Comparison of ENCODE assay signal across 24 cellular contexts in the genomic region with DNA sequence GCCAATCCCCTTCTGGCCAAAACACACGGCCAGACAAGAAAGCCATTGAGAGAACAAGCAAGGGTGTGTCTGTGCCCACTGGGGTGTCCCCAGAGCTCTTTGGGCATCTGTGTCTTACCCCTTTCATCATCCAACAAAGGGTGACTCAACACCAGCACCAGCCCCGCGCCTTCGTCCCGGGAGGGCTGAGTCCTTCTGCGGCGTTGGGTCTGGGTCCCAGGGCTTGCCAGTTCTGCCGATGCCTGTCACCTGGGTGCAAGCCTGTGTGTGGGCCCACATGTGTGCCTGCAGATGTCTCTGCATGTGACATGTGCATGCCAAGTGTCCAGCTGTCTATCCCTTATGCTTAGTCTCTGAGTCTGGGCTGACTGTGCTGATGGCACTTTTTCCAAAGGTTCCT. TPM values are rescaled to one million over a fixed set of nuclear protein-coding genes. Genes with fewer than 3 reads are reported as not detected.
DNase-seq lines count a peak whose midpoint lies in the region; ATAC-seq and TF ChIP-seq lines count a peak whose summit lies in the region.
"Had no signal": no experiment of that assay in that cellular context is flagged by ENCODE, and none has a peak within 500 bp of the region (broad histone marks: within the 10 kb centered on the region; RNA-seq: fewer than 3 reads in every experiment).

No MANE protein-coding gene starts in this region.

- H3K4me3 Mint-ChIP-seq in T-helper 1 cell treated with Interleukin-12 subunit alpha and Interleukin-12 subunit beta and Interleukin-4 antibody, amounts not matched to agents 30 μg/mL and 1 μg/mL, for 36 hours: no peak overlapping the region
- no peak overlapping the region for H3K4me3 Mint-ChIP-seq in stimulated activated effector memory CD8-positive, alpha-beta T cell treated with anti-CD3 and anti-CD28 coated beads, Interleukin-12 subunit alpha, Interleukin-12 subunit beta, amount 100 ng/mL, for 72 hours
- H3K4me3 Mint-ChIP-seq in Calu3 (ENCODE audit: low read depth, unreplicated experiment): no peak overlapping the region
- H3K4me3 Mint-ChIP-seq: CD4-positive, CD25-positive, alpha-beta regulatory T cell had no signal

- H2BK15ac ChIP-seq in IMR-90 (ENCODE audit: low read depth, low read length): peak overlapping the region; percentile 90; the same call in 2 of the 3 replicates

- no peaks in the 10 kb centered on the region for H3K9me3 ChIP-seq in IMR-90 (ENCODE audit: control insufficient read depth, insufficient read depth, low read length)
- H3K9me3 ChIP-seq in osteoblast (ENCODE audit: low read depth, low read length): no peaks in the 10 kb centered on the region
- H3K9me3 ChIP-seq: heart right ventricle, spleen, vagina had no signal

- H3K79me2 ChIP-seq in osteoblast (ENCODE audit: insufficient read depth, low read length): no peaks in the 10 kb centered on the region

- DNase-seq in T-helper 1 cell: no peak
- no peak for DNase-seq in IMR-90
- DNase-seq in SW480 (ENCODE audit: low spot score): peak; percentile 97
- DNase-seq in osteoblast (ENCODE audit: insufficient read length, low spot score, missing footprints): peak; percentile 79
- no peak for DNase-seq in stimulated activated effector memory CD8-positive, alpha-beta T cell treated with anti-CD3 and anti-CD28 coated beads, Interleukin-12 subunit alpha, Interleukin-12 subunit beta, amount 100 ng/mL, for 72 hours (ENCODE audit: low spot score in 2 of 2)
- DNase-seq in Calu3: no peak
- DNase-seq: activated CD4-positive, alpha-beta T cell treated with anti-CD3 and anti-CD28 coated beads, Interleukin-2, amount 50 U/mL, for 1 hour; activated gamma-delta T cell; CD4-positive, CD25-positive, alpha-beta regulatory T cell; dermis blood vessel endothelial cell; DMS53; GF-D8; GM23248; heart right ventricle; left ventricle myocardium superior; NCI-H1048; NCI-H2081 treated with DMSO at 0.1 percent for 48 hours; NCI-H510A treated with DMSO at 0.1 percent for 48 hours; spleen; stimulated activated CD4-positive, alpha-beta T cell treated with anti-CD3 and anti-CD28 coated beads, Interleukin-4, amount 100 ng/mL, for 4 hours; SW 1271 had no signal

- H2AFZ ChIP-seq in IMR-90 (replicated peaks; ENCODE audit: low read length, poor library complexity) (no peak overlapping the region), osteoblast (ENCODE audit: low read length) (no peak overlapping the region)
- H2AFZ ChIP-seq: GM23248 had no signal

- H3K23ac ChIP-seq in IMR-90 (ENCODE audit: low read depth, low read length): 0 out of 2 replicates have a peak overlapping the region, but pooled peaks have one; percentile 2

- ATAC-seq in IMR-90 (ENCODE audit: low read depth): no peak
- no peak for ATAC-seq in stimulated activated effector memory CD8-positive, alpha-beta T cell treated with anti-CD3 and anti-CD28 coated beads, Interleukin-12 subunit alpha, Interleukin-12 subunit beta, amount 100 ng/mL, for 72 hours
- no peak for ATAC-seq in GM19397 (IDR thresholded peaks at IDR 0.05; ENCODE audit: unreplicated experiment)

- no peaks in the 10 kb centered on the region for H3K36me3 Mint-ChIP-seq in T-helper 1 cell treated with Interleukin-12 subunit alpha and Interleukin-12 subunit beta and Interleukin-4 antibody, amounts not matched to agents 30 μg/mL and 1 μg/mL, for 36 hours (ENCODE audit: low read depth)
- H3K36me3 Mint-ChIP-seq in stimulated activated effector memory CD8-positive, alpha-beta T cell treated with anti-CD3 and anti-CD28 coated beads, Interleukin-12 subunit alpha, Interleukin-12 subunit beta, amount 100 ng/mL, for 72 hours: no peaks in the 10 kb centered on the region
- no peaks in the 10 kb centered on the region for H3K36me3 Mint-ChIP-seq in Calu3 (ENCODE audit: insufficient read depth, unreplicated experiment)
- H3K36me3 Mint-ChIP-seq: CD4-positive, CD25-positive, alpha-beta regulatory T cell had no signal

- no peak overlapping the region for H3K18ac ChIP-seq in IMR-90 (ENCODE audit: low read depth, low read length)

- H2AK5ac ChIP-seq in IMR-90 (ENCODE audit: low read depth, low read length): peak overlapping the region; percentile 81; the same call in 1 of the 2 replicates

- dilution Hi-C loops in IMR-90 (cut with HindIII; ENCODE audit: low sequenced_read_pairs, unreplicated experiment): loop anchor here (10.0 kb wide), 1 partner anchor 49 kb away; no protein-coding TSS in a partner anchor

- no peak overlapping the region for H3K9ac ChIP-seq in IMR-90 (ENCODE audit: low read depth, low read length)

- no peak overlapping the region for H4K5ac ChIP-seq in IMR-90 (ENCODE audit: low read depth, low read length)

- in situ Hi-C loops in IMR-90 (cut with MboI; ENCODE audit: low sequenced_read_pairs): no loop called here

- no peak for TF ChIP-seq POLR2A in IMR-90 (IDR thresholded peaks at IDR 0.05; ENCODE audit: low read depth, low read length)

- peaks cover 8% of the 10 kb centered on the region for H3K4me1 Mint-ChIP-seq in T-helper 1 cell treated with Interleukin-12 subunit alpha and Interleukin-12 subunit beta and Interleukin-4 antibody, amounts not matched to agents 30 μg/mL and 1 μg/mL, for 36 hours (ENCODE audit: low read depth)
- H3K4me1 Mint-ChIP-seq in stimulated activated effector memory CD8-positive, alpha-beta T cell treated with anti-CD3 and anti-CD28 coated beads, Interleukin-12 subunit alpha, Interleukin-12 subunit beta, amount 100 ng/mL, for 72 hours: peaks cover 8% of the 10 kb centered on the region
- no peaks in the 10 kb centered on the region for H3K4me1 Mint-ChIP-seq in Calu3 (ENCODE audit: low read depth, unreplicated experiment)

- H3K27me3 ChIP-seq in IMR-90 (ENCODE audit: control insufficient read depth, insufficient read depth, low read length) (no peaks in the 10 kb centered on the region), osteoblast (ENCODE audit: insufficient read depth, low read length) (no peaks in the 10 kb centered on the region)
- H3K27me3 ChIP-seq: heart right ventricle, vagina had no signal

- no peak overlapping the region for H2BK5ac ChIP-seq in IMR-90 (ENCODE audit: low read depth, low read length, poor library complexity, severe bottlenecking)

- H3K4me1 ChIP-seq in IMR-90 (ENCODE audit: control insufficient read depth, insufficient read depth, low read length): peaks cover 23% of the 10 kb centered on the region
- H3K4me1 ChIP-seq in osteoblast (ENCODE audit: insufficient read depth, low read length): peaks cover 25% of the 10 kb centered on the region

- no peak overlapping the region for H2AK9ac ChIP-seq in IMR-90 (replicated peaks; ENCODE audit: low read depth, low read length, poor library complexity)

- peaks cover 17% of the 10 kb centered on the region for H3K9me1 ChIP-seq in IMR-90 (ENCODE audit: insufficient read depth, low read length)

- peak overlapping the region in 1 of 2 experiments; percentile 76; a peak in 1 of 4 replicates for H4K8ac ChIP-seq in IMR-90 (ENCODE audit: low read depth in 2 of 2, low read length in 2 of 2)

- H3K36me3 ChIP-seq in IMR-90 (ENCODE audit: control insufficient read depth, insufficient read depth, low read length) (no peaks in the 10 kb centered on the region), osteoblast (ENCODE audit: insufficient read depth, low read length) (no peaks in the 10 kb centered on the region)
- H3K36me3 ChIP-seq: heart right ventricle, spleen, vagina had no signal

- no peak for TF ChIP-seq CTCF in IMR-90 (conservative IDR thresholded peaks at IDR 0.05; ENCODE audit: low read depth, low read length)
- no peak for TF ChIP-seq CTCF in osteoblast (IDR thresholded peaks at IDR 0.05; ENCODE audit: extremely low read depth, low read depth, low read length)
- no peak for TF ChIP-seq CTCF in Calu3 (IDR thresholded peaks at IDR 0.05; ENCODE audit: unreplicated experiment)

- CTCF ChIA-PET in IMR-90 (lab: Yijun Ruan, JAX): no interaction called here
- CTCF ChIA-PET in Calu3 (lab: Charles Lee): no interaction called here

- WGBS in IMR-90 (ENCODE audit: extremely low coverage in 2 of 2, insufficient read length in 1 of 2), 2 experiments: 98% methylated on average over 5 of the region's 8 CpGs; no CpG with 5 or more reads in 1 of the 2 experiments

- H2BK20ac ChIP-seq in IMR-90 (ENCODE audit: low read depth, low read length): peak overlapping the region; percentile 71

- no peaks in the 10 kb centered on the region for H3K79me1 ChIP-seq in IMR-90 (ENCODE audit: low read depth in 1 of 2, low read length in 2 of 2)

- H3K4me2 ChIP-seq in IMR-90 (ENCODE audit: low read depth, low read length) (no peak overlapping the region), osteoblast (ENCODE audit: insufficient read depth, low read length) (peak overlapping the region; percentile 48)

- intact Hi-C loops in IMR-90 (cut with micrococcal nuclease) (loop anchor here (5.0 kb wide), 1 partner anchor 111 kb away; no protein-coding TSS in a partner anchor), Calu3 (cut with micrococcal nuclease; ENCODE audit: unreplicated experiment) (no loop called here)

- peak overlapping the region; percentile 91; the same call in 1 of the 2 replicates for H4K91ac ChIP-seq in IMR-90 (ENCODE audit: insufficient read depth, low read depth, low read length)

- peak overlapping the region; percentile 56; the same call in 1 of the 2 replicates for H3K14ac ChIP-seq in IMR-90 (replicated peaks; ENCODE audit: low read depth, low read length)

- TF ChIP-seq RAD21 in IMR-90 (IDR thresholded peaks at IDR 0.05; ENCODE audit: low read length): no peak

- no peak overlapping the region for H3K56ac ChIP-seq in IMR-90 (ENCODE audit: extremely low read depth, insufficient read depth, low read length)

- H3K27ac Mint-ChIP-seq in T-helper 1 cell treated with Interleukin-12 subunit alpha and Interleukin-12 subunit beta and Interleukin-4 antibody, amounts not matched to agents 30 μg/mL and 1 μg/mL, for 36 hours: peak overlapping the region; percentile 67
- no peak overlapping the region for H3K27ac Mint-ChIP-seq in stimulated activated effector memory CD8-positive, alpha-beta T cell treated with anti-CD3 and anti-CD28 coated beads, Interleukin-12 subunit alpha, Interleukin-12 subunit beta, amount 100 ng/mL, for 72 hours
- H3K27ac Mint-ChIP-seq in Calu3 (ENCODE audit: unreplicated experiment): no peak overlapping the region

- H3K4me3 ChIP-seq in IMR-90 (ENCODE audit: insufficient read depth, low read depth, low read length) (no peak overlapping the region), osteoblast (ENCODE audit: insufficient read depth, low read length) (no peak overlapping the region)
- H3K4me3 ChIP-seq: GM23248, heart right ventricle, spleen, vagina had no signal

- H4K20me1 ChIP-seq in IMR-90 (ENCODE audit: insufficient read depth, low read length) (no peaks in the 10 kb centered on the region), osteoblast (ENCODE audit: insufficient read depth, low read length) (no peaks in the 10 kb centered on the region)

- no peaks in the 10 kb centered on the region for H3K27me3 Mint-ChIP-seq in T-helper 1 cell treated with Interleukin-12 subunit alpha and Interleukin-12 subunit beta and Interleukin-4 antibody, amounts not matched to agents 30 μg/mL and 1 μg/mL, for 36 hours (ENCODE audit: low read depth)
- H3K27me3 Mint-ChIP-seq in Calu3 (ENCODE audit: unreplicated experiment): no peaks in the 10 kb centered on the region

- POLR2A ChIA-PET in IMR-90 (lab: Charles Lee; ENCODE audit: unreplicated experiment): no interaction called here

- H3K4ac ChIP-seq in IMR-90 (ENCODE audit: low read depth, low read length): peak overlapping the region; percentile 91

- BruUV-seq in IMR-90 (replicated peaks; lab: Mats Ljungman, UMichigan) (no TSS peak), Calu3 (replicated peaks; lab: Mats Ljungman, UMichigan) (no TSS peak)

- no peak overlapping the region for H3K27ac ChIP-seq in IMR-90 (ENCODE audit: insufficient read depth, low read length)
- peak overlapping the region; percentile 83 for H3K27ac ChIP-seq in osteoblast (ENCODE audit: low read depth, low read length)
- H3K27ac ChIP-seq: vagina had no signal

- no peaks in the 10 kb centered on the region for H3K9me3 Mint-ChIP-seq in T-helper 1 cell treated with Interleukin-12 subunit alpha and Interleukin-12 subunit beta and Interleukin-4 antibody, amounts not matched to agents 30 μg/mL and 1 μg/mL, for 36 hours
- no peaks in the 10 kb centered on the region for H3K9me3 Mint-ChIP-seq in stimulated activated effector memory CD8-positive, alpha-beta T cell treated with anti-CD3 and anti-CD28 coated beads, Interleukin-12 subunit alpha, Interleukin-12 subunit beta, amount 100 ng/mL, for 72 hours
- H3K9me3 Mint-ChIP-seq in Calu3 (ENCODE audit: low read depth, unreplicated experiment): no peaks in the 10 kb centered on the region
- H3K9me3 Mint-ChIP-seq: CD4-positive, CD25-positive, alpha-beta regulatory T cell had no signal

- peak overlapping the region; percentile 90 for H2BK120ac ChIP-seq in IMR-90 (ENCODE audit: low read depth, low read length)

RNA-seq across cellular contexts. Expression of gene ELN, which starts 24.4 kb away (rescaled TPM):
- total RNA-seq in IMR-90 (2012; rRNA removed) (1.9 and 2.2 TPM in 2 replicates), osteoblast (69.1 and 113 TPM in 2 replicates), Calu3 (2022) (0.39 and 0.42 TPM in 2 replicates)
- 14.3 and 15.3 TPM in 2 replicates for polyA plus RNA-seq in IMR-90 (2012; rRNA removed)
- polyA plus RNA-seq in IMR-90 (2012; cell fraction: cytosol; rRNA removed): 9.6 and 12.3 TPM in 2 replicates
- 5.9 and 15.2 TPM in 2 replicates for polyA plus RNA-seq in IMR-90 (2012; cell fraction: nucleus; rRNA removed; ENCODE audit: low replicate concordance)
- polyA plus RNA-seq: CD4-positive, CD25-positive, alpha-beta regulatory T cell had no signal

Comparison
In these comparisons a context has a peak if more than half of its experiments do, and no peak if none do; other contexts are left out.
1. DNase-seq: peak in SW480 (single experiment) and osteoblast (single experiment); none in T-helper 1 cell (0 of 5), IMR-90 (single experiment), stimulated activated effector memory CD8-positive, alpha-beta T cell treated with anti-CD3 and anti-CD28 coated beads, Interleukin-12 subunit alpha, Interleukin-12 subunit beta, amount 100 ng/mL, for 72 hours (0 of 2) and Calu3 (single experiment).
2. RNA of gene ELN, which starts 24.4 kb away (total RNA-seq): 69.1 to 113 TPM in osteoblast; 1.9 to 2.2 TPM in IMR-90 and 0.39 to 0.42 TPM in Calu3; every median in the first group is over 10 times any median in the second.